In the genomic region with DNA sequence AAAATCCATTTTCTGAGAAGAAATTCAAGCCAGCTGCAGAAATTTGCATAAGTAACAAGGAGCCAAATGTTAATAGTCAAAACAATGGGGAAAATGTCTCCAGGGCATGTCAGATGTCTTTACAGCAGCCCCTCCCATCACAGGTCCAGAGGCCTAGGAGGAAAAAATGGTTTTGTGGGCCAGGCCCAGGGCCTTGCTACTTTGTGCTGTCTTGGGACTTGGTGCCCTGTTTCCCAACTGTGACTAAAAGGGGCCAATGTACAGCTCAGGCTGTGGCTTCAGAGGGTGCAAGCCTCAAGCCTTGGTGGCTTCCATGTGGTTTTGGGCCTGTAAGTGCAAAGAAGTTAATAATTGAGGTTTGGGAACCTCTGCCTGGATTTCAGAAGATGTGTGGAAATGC, we compare ENCODE assay signal across 19 cellular contexts. TPM values are rescaled to one million over a fixed set of nuclear protein-coding genes. Genes with fewer than 3 reads are reported as not detected.
"Had no signal": no experiment of that assay in that cellular context is flagged by ENCODE, and none has a peak within 500 bp of the region (broad histone marks: within the 10 kb centered on the region; RNA-seq: fewer than 3 reads in every experiment).

No MANE protein-coding gene starts in this region.

RNA-seq across cellular contexts. Expression of gene TMPRSS12, which starts 8.9 kb away (rescaled TPM):
- total RNA-seq: activated naive CD4-positive, alpha-beta T cell treated with anti-CD3 and anti-CD28 coated beads for 36 hours; activated naive CD4-positive, alpha-beta T cell treated with anti-CD3 and anti-CD28 coated beads, Interleukin-2, amount 50 U/mL, for 72 hours; activated naive CD8-positive, alpha-beta T cell treated with anti-CD3 and anti-CD28 coated beads for 36 hours; activated naive CD8-positive, alpha-beta T cell treated with anti-CD3 and anti-CD28 coated beads, Interleukin-2, amount 10 ng/mL, durations not matched to agents 7 days and 5 days; activated T-cell treated with anti-CD3 and anti-CD28 coated beads, Interleukin-2, amount 50 U/mL, for 4 hours; activated T-cell treated with anti-CD3 and anti-CD28 coated beads, Interleukin-2, amount 50 U/mL, for 72 hours; activated T-helper 1 cell treated with anti-CD3 and anti-CD28 coated beads, Interleukin-12 subunit alpha, Interleukin-12 subunit beta, Interleukin-2, Interleukin-4 antibody, amounts not matched to agents 30 ng/mL and 10 ng/mL and 1 ng/mL, durations not matched to agents 14 hours and 24 hours and 36 hours; activated T-helper 17 cell treated with anti-CD3 and anti-CD28 coated beads, Interleukin-2, amount 50 U/mL, for 72 hours; activated T-helper 2 cell treated with anti-CD3 and anti-CD28 coated beads, Interferon-gamma antibody, Interleukin-2, Interleukin-4, amounts not matched to agents 10 μg/mL and 5 μg/mL and 100 μg/mL, durations not matched to agents 14 hours and 24 hours and 36 hours; aorta; ascending aorta; astrocyte; body of pancreas; breast epithelium; bronchial epithelial cell; cardiac muscle cell; cardiac septum; cerebellum; chondrocyte had no signal
- polyA plus RNA-seq: aorta, cardiac muscle cell had no signal
